1 cellular context compared by ENCODE assay signal in the genomic region with DNA sequence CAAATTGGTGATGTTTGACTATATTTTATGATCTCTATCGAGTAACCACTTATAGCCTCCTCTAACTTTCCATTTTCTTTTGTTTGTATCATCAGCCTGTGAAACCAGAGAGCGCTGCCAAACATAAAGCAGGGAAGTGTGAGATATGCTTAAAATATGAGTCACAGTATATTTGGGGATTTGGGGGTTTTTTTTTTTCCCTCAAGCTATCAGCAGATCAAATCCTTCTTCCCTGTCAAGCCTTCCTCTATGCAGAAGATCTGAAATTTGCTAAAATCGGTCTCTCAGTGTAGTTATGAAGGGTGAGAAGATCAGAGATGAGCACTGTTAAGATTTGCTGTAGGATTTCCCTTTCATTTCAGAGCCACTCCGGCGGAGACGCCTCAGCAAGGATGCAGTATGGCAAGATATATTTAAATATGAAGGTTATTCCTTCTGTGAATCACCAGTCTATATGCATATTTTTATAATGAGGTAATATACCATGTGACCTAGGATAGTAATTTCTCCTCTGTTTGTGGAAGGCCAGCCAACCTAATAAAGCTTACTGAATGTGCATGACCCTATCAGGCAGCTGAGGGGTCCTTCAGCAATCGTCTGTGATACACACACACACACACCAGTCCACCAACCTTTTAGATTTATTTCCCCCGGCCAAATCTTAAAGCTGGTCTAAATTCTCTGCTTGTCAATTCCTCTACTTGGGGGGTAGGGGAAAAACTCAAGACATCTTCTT.
TF ChIP-seq lines count a peak whose summit lies in the region.

No MANE protein-coding gene starts in this region.

TF ChIP-seq in K562, 482 proteins besides CTCF, POLR2A, EP300 and RAD21 (continued from another document):
- TF ChIP-seq CCNT2 (IDR thresholded peaks at IDR 0.05; ENCODE audit: borderline replicate concordance, extremely low read depth, insufficient read length, low read depth, low read length), result no peak
- TF ChIP-seq, protein P1, sequence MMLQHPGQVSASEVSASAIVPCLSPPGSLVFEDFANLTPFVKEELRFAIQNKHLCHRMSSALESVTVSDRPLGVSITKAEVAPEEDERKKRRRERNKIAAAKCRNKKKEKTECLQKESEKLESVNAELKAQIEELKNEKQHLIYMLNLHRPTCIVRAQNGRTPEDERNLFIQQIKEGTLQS (IDR thresholded peaks at IDR 0.05), result peak; percentile 27; the same call in 1 of the 2 replicates
- TF ChIP-seq, protein P1 (CRISPR knock-in tag; conservative IDR thresholded peaks at IDR 0.05), result no peak
